ENCODE assay signal across 2 cellular contexts in the genomic region with DNA sequence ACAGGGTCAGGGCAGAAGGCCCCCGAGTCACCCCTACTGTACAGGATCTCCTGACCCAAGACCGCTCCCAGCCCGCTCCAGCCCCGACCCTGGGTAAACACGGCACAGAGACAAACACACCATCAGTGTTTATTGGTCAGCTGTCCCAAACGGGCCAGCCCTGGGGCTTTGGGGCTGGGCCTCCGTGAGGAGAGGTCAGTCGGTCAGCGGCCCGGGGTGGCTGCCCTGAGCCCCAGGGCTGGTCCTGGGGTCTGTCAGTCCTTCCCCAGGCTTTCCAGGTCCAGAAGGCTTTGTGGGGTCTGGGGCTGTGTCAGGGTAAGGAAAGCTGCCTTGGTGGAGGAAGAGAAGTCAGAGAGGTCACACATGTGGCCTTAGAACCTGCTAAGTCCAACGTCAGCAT.
TF ChIP-seq lines count a peak whose summit lies in the region.

No MANE protein-coding gene starts in this region.

TF ChIP-seq in SK-N-SH, 30 proteins besides CTCF, POLR2A, EP300 and RAD21:
- TF ChIP-seq, protein P1, sequence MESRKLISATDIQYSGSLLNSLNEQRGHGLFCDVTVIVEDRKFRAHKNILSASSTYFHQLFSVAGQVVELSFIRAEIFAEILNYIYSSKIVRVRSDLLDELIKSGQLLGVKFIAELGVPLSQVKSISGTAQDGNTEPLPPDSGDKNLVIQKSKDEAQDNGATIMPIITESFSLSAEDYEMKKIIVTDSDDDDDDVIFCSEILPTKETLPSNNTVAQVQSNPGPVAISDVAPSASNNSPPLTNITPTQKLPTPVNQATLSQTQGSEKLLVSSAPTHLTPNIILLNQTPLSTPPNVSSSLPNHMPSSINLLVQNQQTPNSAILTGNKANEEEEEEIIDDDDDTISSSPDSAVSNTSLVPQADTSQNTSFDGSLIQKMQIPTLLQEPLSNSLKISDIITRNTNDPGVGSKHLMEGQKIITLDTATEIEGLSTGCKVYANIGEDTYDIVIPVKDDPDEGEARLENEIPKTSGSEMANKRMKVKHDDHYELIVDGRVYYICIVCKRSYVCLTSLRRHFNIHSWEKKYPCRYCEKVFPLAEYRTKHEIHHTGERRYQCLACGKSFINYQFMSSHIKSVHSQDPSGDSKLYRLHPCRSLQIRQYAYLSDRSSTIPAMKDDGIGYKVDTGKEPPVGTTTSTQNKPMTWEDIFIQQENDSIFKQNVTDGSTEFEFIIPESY (IDR thresholded peaks at IDR 0.05; ENCODE audit: borderline replicate concordance, low read depth) = no peak
- TF ChIP-seq SMC3 (IDR thresholded peaks at IDR 0.05; ENCODE audit: low read depth, low read length) = no peak

TF ChIP-seq in SK-N-SH treated with all-trans-retinoic acid at 6 μM for 48 hours, 23 proteins besides CTCF, POLR2A, EP300 and RAD21:
- no peak for TF ChIP-seq CSDC2 (CRISPR knock-in tag; IDR thresholded peaks at IDR 0.05)
- TF ChIP-seq ISL1 (CRISPR knock-in tag; IDR thresholded peaks at IDR 0.05) = no peak
- no peak for TF ChIP-seq ZNF565 (CRISPR knock-in tag; conservative IDR thresholded peaks at IDR 0.05; ENCODE audit: low read depth)
- TF ChIP-seq ARNTL (CRISPR knock-in tag; IDR thresholded peaks at IDR 0.05; ENCODE audit: borderline replicate concordance, low read depth) = no peak
- no peak for TF ChIP-seq RARB (CRISPR knock-in tag; IDR thresholded peaks at IDR 0.05)
- TF ChIP-seq ZNF70 (CRISPR knock-in tag; IDR thresholded peaks at IDR 0.05) = no peak
- TF ChIP-seq, protein P2, sequence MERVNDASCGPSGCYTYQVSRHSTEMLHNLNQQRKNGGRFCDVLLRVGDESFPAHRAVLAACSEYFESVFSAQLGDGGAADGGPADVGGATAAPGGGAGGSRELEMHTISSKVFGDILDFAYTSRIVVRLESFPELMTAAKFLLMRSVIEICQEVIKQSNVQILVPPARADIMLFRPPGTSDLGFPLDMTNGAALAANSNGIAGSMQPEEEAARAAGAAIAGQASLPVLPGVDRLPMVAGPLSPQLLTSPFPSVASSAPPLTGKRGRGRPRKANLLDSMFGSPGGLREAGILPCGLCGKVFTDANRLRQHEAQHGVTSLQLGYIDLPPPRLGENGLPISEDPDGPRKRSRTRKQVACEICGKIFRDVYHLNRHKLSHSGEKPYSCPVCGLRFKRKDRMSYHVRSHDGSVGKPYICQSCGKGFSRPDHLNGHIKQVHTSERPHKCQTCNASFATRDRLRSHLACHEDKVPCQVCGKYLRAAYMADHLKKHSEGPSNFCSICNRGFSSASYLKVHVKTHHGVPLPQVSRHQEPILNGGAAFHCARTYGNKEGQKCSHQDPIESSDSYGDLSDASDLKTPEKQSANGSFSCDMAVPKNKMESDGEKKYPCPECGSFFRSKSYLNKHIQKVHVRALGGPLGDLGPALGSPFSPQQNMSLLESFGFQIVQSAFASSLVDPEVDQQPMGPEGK (CRISPR knock-in tag; IDR thresholded peaks at IDR 0.05; ENCODE audit: borderline replicate concordance) = no peak
- no peak for TF ChIP-seq ESRRG (CRISPR knock-in tag; IDR thresholded peaks at IDR 0.05)
- TF ChIP-seq CREB5 (CRISPR knock-in tag; IDR thresholded peaks at IDR 0.05; ENCODE audit: low read depth) = no peak
- TF ChIP-seq GLIS3 (CRISPR knock-in tag; IDR thresholded peaks at IDR 0.05) = no peak
- TF ChIP-seq ZNF8 (CRISPR knock-in tag; IDR thresholded peaks at IDR 0.05) = no peak
- TF ChIP-seq BACH2 (CRISPR knock-in tag; IDR thresholded peaks at IDR 0.05; ENCODE audit: borderline replicate concordance) = no peak
- no peak for TF ChIP-seq SNAI2 (CRISPR knock-in tag; IDR thresholded peaks at IDR 0.05)
- TF ChIP-seq, protein P3, sequence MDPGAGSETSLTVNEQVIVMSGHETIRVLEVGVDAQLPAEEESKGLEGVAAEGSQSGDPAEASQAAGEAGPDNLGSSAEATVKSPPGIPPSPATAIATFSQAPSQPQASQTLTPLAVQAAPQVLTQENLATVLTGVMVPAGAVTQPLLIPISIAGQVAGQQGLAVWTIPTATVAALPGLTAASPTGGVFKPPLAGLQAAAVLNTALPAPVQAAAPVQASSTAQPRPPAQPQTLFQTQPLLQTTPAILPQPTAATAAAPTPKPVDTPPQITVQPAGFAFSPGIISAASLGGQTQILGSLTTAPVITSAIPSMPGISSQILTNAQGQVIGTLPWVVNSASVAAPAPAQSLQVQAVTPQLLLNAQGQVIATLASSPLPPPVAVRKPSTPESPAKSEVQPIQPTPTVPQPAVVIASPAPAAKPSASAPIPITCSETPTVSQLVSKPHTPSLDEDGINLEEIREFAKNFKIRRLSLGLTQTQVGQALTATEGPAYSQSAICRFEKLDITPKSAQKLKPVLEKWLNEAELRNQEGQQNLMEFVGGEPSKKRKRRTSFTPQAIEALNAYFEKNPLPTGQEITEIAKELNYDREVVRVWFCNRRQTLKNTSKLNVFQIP (CRISPR knock-in tag; IDR thresholded peaks at IDR 0.05; ENCODE audit: borderline replicate concordance, low read depth) = no peak
- TF ChIP-seq ZC3H10 (CRISPR knock-in tag; IDR thresholded peaks at IDR 0.05) = no peak
- no peak for TF ChIP-seq PPARA (CRISPR knock-in tag; IDR thresholded peaks at IDR 0.05; ENCODE audit: borderline replicate concordance)
